Comparison of ENCODE assay signal across 8 cellular contexts in genomic region chr1:37244083-37244480, GRCh38.
"Had no signal": no experiment of that assay in that cellular context is flagged by ENCODE, and none has a peak within 500 bp of the region (broad histone marks: within the 10 kb centered on the region; RNA-seq: fewer than 3 reads in every experiment).

No MANE protein-coding gene starts in this region.

- H3K4me3 ChIP-seq: GM23248 had no signal

- H3K27ac ChIP-seq: GM23248, HL-60 had no signal

- DNase-seq: GM23248, GOT3, H9, HFFc6 had no signal

- H2AFZ ChIP-seq: GM23248 had no signal

- H3K4me3 Mint-ChIP-seq: H9, HFFc6, IgD-negative memory B cell had no signal

- FAIRE-seq: H54, HepG2 had no signal

- H3K36me3 Mint-ChIP-seq: IgD-negative memory B cell had no signal

- H3K27ac Mint-ChIP-seq: H9, HFFc6 had no signal

- H3K9me3 Mint-ChIP-seq: H9, IgD-negative memory B cell had no signal

- H3K9ac ChIP-seq: GM23248 had no signal
